ENCODE assay signal across 29 cellular contexts in the genomic region with DNA sequence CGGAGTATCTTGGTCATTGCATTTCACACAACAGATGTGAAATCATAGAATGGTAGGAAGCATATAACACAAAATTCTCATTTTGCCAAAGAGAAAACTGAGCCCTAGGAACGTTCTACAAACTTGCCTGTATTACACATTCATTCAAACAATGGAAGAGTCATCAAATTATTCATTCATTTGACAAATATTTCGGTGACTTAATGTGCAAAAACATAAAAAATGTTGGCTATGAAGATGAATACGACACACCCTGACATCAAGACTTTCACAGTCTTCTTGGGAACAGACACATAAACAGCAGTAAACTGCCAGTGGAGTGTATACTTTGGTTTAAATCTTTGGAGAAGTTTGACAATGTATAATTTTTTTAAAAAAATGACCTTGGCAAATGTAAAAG. TPM values are rescaled to one million over a fixed set of nuclear protein-coding genes. Genes with fewer than 3 reads are reported as not detected.
"Had no signal": no experiment of that assay in that cellular context is flagged by ENCODE, and none has a peak within 500 bp of the region (broad histone marks: within the 10 kb centered on the region; RNA-seq: fewer than 3 reads in every experiment).

No MANE protein-coding gene starts in this region.

- H3K36me3 Mint-ChIP-seq: memory B cell; natural killer cell; stimulated activated naive B cell treated with anti-CD40 and anti-IgM and Interleukin-4, amounts not matched to agents 10 μg/mL and 1 μg/mL and 100 μg/mL, for 72 hours had no signal

- H2AFZ ChIP-seq: hepatocyte had no signal

- H3K4me1 ChIP-seq: colonic mucosa, foreskin keratinocyte, gastroesophageal sphincter, heart left ventricle, pancreas, right lobe of liver, tibial nerve, upper lobe of left lung had no signal

- H3K4me2 ChIP-seq: hepatocyte had no signal

- H3K27ac Mint-ChIP-seq: effector memory CD8-positive, alpha-beta T cell; memory B cell; natural killer cell; progenitor cell of endocrine pancreas; stimulated activated naive B cell treated with anti-CD40 and anti-IgM and Interleukin-4, amounts not matched to agents 10 μg/mL and 1 μg/mL and 100 μg/mL, for 72 hours; stimulated activated naive CD8-positive, alpha-beta T cell treated with anti-CD3 and anti-CD28 coated beads, Interleukin-15, Interleukin-2, amounts not matched to agents 100 ng/mL and 50 ng/mL, for 24 hours had no signal

- DNase-seq: colonic mucosa; dermis blood vessel endothelial cell; effector memory CD8-positive, alpha-beta T cell; heart left ventricle; kidney; natural killer cell; occipital lobe; pancreas; right lobe of liver; small intestine; stimulated activated CD4-positive, alpha-beta T cell treated with anti-CD3 and anti-CD28 coated beads, Interleukin-15, amount 100 ng/mL, for 24 hours; stimulated activated CD4-positive, alpha-beta T cell treated with anti-CD3 and anti-CD28 coated beads, Interleukin-2, amount 100 ng/mL, for 48 hours; stimulated activated naive B cell treated with anti-CD40 and anti-IgM and Interleukin-4, amounts not matched to agents 10 μg/mL and 1 μg/mL and 100 μg/mL, for 72 hours; upper lobe of left lung had no signal

- H3K27ac ChIP-seq: colonic mucosa, foreskin keratinocyte, gastroesophageal sphincter, heart left ventricle, hepatocyte, pancreas, right lobe of liver, thoracic aorta, tibial nerve, upper lobe of left lung had no signal

- H3K4me3 Mint-ChIP-seq: effector memory CD8-positive, alpha-beta T cell; memory B cell; natural killer cell; stimulated activated naive B cell treated with anti-CD40 and anti-IgM and Interleukin-4, amounts not matched to agents 10 μg/mL and 1 μg/mL and 100 μg/mL, for 72 hours; stimulated activated naive CD8-positive, alpha-beta T cell treated with anti-CD3 and anti-CD28 coated beads, Interleukin-15, Interleukin-2, amounts not matched to agents 100 ng/mL and 50 ng/mL, for 24 hours had no signal

- H3K4me1 Mint-ChIP-seq: memory B cell; natural killer cell; stimulated activated naive B cell treated with anti-CD40 and anti-IgM and Interleukin-4, amounts not matched to agents 10 μg/mL and 1 μg/mL and 100 μg/mL, for 72 hours had no signal

- H3K36me3 ChIP-seq: colonic mucosa, gastroesophageal sphincter, heart left ventricle, pancreas, right lobe of liver, thoracic aorta, tibial nerve, upper lobe of left lung had no signal

- H3K27me3 ChIP-seq: colonic mucosa, foreskin keratinocyte, gastroesophageal sphincter, heart left ventricle, hepatocyte, pancreas, right lobe of liver, tibial nerve, upper lobe of left lung had no signal

- H3K79me2 ChIP-seq: hepatocyte had no signal

- H3K9me3 Mint-ChIP-seq: memory B cell had no signal

- H3K27me3 Mint-ChIP-seq: effector memory CD8-positive, alpha-beta T cell; memory B cell; stimulated activated naive B cell treated with anti-CD40 and anti-IgM and Interleukin-4, amounts not matched to agents 10 μg/mL and 1 μg/mL and 100 μg/mL, for 72 hours; stimulated activated naive CD8-positive, alpha-beta T cell treated with anti-CD3 and anti-CD28 coated beads, Interleukin-15, Interleukin-2, amounts not matched to agents 100 ng/mL and 50 ng/mL, for 24 hours had no signal

- H3K4me3 ChIP-seq: colonic mucosa, gastroesophageal sphincter, heart left ventricle, hepatocyte, lung, pancreas, right lobe of liver, thoracic aorta, tibial nerve, upper lobe of left lung had no signal

- FAIRE-seq: endometrium, kidney, pancreas, small intestine, urothelium cell line had no signal

- H3K9me3 ChIP-seq: colonic mucosa, gastroesophageal sphincter, heart left ventricle, pancreas, right lobe of liver, thoracic aorta, upper lobe of left lung had no signal

- ATAC-seq: effector memory CD8-positive, alpha-beta T cell; foreskin keratinocyte; gastroesophageal sphincter; heart left ventricle; left lobe of liver; natural killer cell; pancreas; right lobe of liver; stimulated activated naive B cell treated with anti-CD40 and anti-IgM and Interleukin-4, amounts not matched to agents 10 μg/mL and 1 μg/mL and 100 μg/mL, for 72 hours had no signal

RNA-seq across cellular contexts. Expression of a gene that starts 20.5 kb away (rescaled TPM):
- total RNA-seq: colonic mucosa, dermis blood vessel endothelial cell, foreskin keratinocyte, kidney, left lobe of liver, liver, mononuclear cell, natural killer cell, pancreas, right lobe of liver, thoracic aorta had no signal
- polyA plus RNA-seq: esophagus, foreskin keratinocyte, hepatocyte, liver, lung, pancreas had no signal
